Comparison of ENCODE assay signal across 8 cellular contexts in genomic region chr10:62594093-62594520, GRCh38.
DNase-seq lines count a peak whose midpoint lies in the region; ATAC-seq and TF ChIP-seq lines count a peak whose summit lies in the region.

No MANE protein-coding gene starts in this region.

- H3K36me3 ChIP-seq in heart right ventricle: no peaks in the 10 kb centered on the region

- DNase-seq in CD14-positive monocyte (ENCODE audit: low spot score) (peak; percentile 52), SK-MEL-5 (ENCODE audit: low read depth, low spot score) (peak; percentile 67), heart right ventricle (peak; percentile 45 to 65), putamen (ENCODE audit: low spot score) (peak; percentile 61)
- DNase-seq in activated naive CD8-positive, alpha-beta T cell treated with anti-CD3 and anti-CD28 coated beads, Interleukin-2, amount 50 U/mL, for 16 hours (ENCODE audit: low read depth, low spot score): peak; percentile 15

- H3K9me3 ChIP-seq in heart right ventricle: no peaks in the 10 kb centered on the region

- no peak overlapping the region for H3K27ac ChIP-seq in heart right ventricle

- peaks cover 0 to 9% (median 0%) of the 10 kb centered on the region in 7 donors for H3K27me3 ChIP-seq in heart right ventricle

- no peak overlapping the region for H3K4me3 Mint-ChIP-seq in CD14-positive monocyte

- 51 to 53% methylated on average over 3 of the region's 3 CpGs for WGBS in heart right ventricle, 2 donors

- TF ChIP-seq CTCF in CD14-positive monocyte (IDR thresholded peaks at IDR 0.05) (peak; percentile 97), heart right ventricle (IDR thresholded peaks at IDR 0.05) (peak; percentile 70 to 94 (median 87))

- peaks cover 0 to 6% (median 0%) of the 10 kb centered on the region in 9 donors for H3K4me1 ChIP-seq in heart right ventricle

- peaks cover 0 to 2% (median 0%) of the 10 kb centered on the region in 3 donors for H3K27me3 Mint-ChIP-seq in CD14-positive monocyte (ENCODE audit: low read depth in 3 of 3)

- in situ Hi-C loops in SK-MEL-5 (cut with HindIII; ENCODE audit: low pct_unique_long_range_greater_than_20kb, low sequenced_read_pairs): no loop called here

- peaks cover 0 to 5% (median 0%) of the 10 kb centered on the region in 7 donors for H3K9me3 Mint-ChIP-seq in CD14-positive monocyte

- H3K4me1 Mint-ChIP-seq in CD14-positive monocyte: peaks cover 14% of the 10 kb centered on the region

- ATAC-seq in GM18909 (IDR thresholded peaks at IDR 0.05; ENCODE audit: poor library complexity, unreplicated experiment) (peak; percentile 70), HG03280 (IDR thresholded peaks at IDR 0.05; ENCODE audit: unreplicated experiment) (peak; percentile 75), heart right ventricle (peak; percentile 79 to 92 (median 85)), GM21737 (IDR thresholded peaks at IDR 0.05; ENCODE audit: unreplicated experiment) (no peak)

- H3K4me3 ChIP-seq in heart right ventricle: no peak overlapping the region

- peak overlapping the region in 5 of 7 donors; percentile 21 to 87 (median 69) for H3K27ac Mint-ChIP-seq in CD14-positive monocyte

- intact Hi-C loops in CD14-positive monocyte (cut with micrococcal nuclease) (loop anchor here in 1 of 2 donors (5.0 to 10.0 kb wide), 4 partner anchors 159 to 561 kb away; partner anchors contain the start of gene EGR2), heart right ventricle (cut with DNase I) (loop anchor here in 9 of 10 donors (1.0 to 10.0 kb wide), 9 partner anchors 223 to 564 kb away; partner anchors contain the start of gene EGR2 (in 1 of the 9))

- no peaks in the 10 kb centered on the region for H3K36me3 Mint-ChIP-seq in CD14-positive monocyte

Comparison
In these comparisons a context has a peak if more than half of its experiments do, and no peak if none do; other contexts are left out.
1. DNase-seq: peak in every context shown above with its lines; median percentile 67 in SK-MEL-5; 61 in putamen; 55 in heart right ventricle; 52 in CD14-positive monocyte; 15 in activated naive CD8-positive, alpha-beta T cell treated with anti-CD3 and anti-CD28 coated beads, Interleukin-2, amount 50 U/mL, for 16 hours.